ENCODE assay signal across 21 cellular contexts in the genomic region with DNA sequence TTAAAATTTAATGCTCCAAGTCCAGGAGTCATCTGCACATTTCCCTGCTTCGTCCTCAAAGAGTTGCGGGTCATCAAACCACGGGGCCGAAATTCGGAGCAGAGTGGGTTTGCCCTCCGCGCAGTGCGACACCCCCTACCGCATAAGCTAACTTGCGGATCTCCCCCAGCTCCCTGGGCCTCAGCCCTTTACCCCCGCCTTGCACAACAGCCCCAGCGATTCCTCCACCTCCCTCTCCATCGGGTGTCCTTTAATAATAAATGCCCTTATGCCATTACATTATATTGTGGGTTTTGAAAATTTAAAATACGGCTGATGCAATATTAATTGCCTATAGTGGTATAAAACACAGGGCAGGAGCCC. TPM values are rescaled to one million over a fixed set of nuclear protein-coding genes. Genes with fewer than 3 reads are reported as not detected.
DNase-seq lines count a peak whose midpoint lies in the region; ATAC-seq, FAIRE-seq and TF ChIP-seq lines count a peak whose summit lies in the region.
"Had no signal": no experiment of that assay in that cellular context is flagged by ENCODE, and none has a peak within 500 bp of the region (broad histone marks: within the 10 kb centered on the region; RNA-seq: fewer than 3 reads in every experiment).

No MANE protein-coding gene starts in this region.

- no peak overlapping the region for H3K27ac Mint-ChIP-seq in GM23338
- peak overlapping the region; percentile 11 for H3K27ac Mint-ChIP-seq in stimulated activated naive B cell treated with anti-CD40 and anti-IgM and Interleukin-4, amounts not matched to agents 10 μg/mL and 1 μg/mL and 100 μg/mL, for 72 hours
- H3K27ac Mint-ChIP-seq: B cell; CD4-positive, CD25-positive, alpha-beta regulatory T cell; CD8-positive, alpha-beta T cell had no signal

- TF ChIP-seq POLR2A in endothelial cell of umbilical vein (IDR thresholded peaks at IDR 0.05; ENCODE audit: low read depth, low read length), result no peak

- peaks cover 51% of the 10 kb centered on the region for H4K20me1 ChIP-seq in GM23338 (replicated peaks; ENCODE audit: insufficient read depth)
- H4K20me1 ChIP-seq in endothelial cell of umbilical vein (replicated peaks; ENCODE audit: control insufficient read depth, extremely low read depth, insufficient read depth, low read length), result no peaks in the 10 kb centered on the region
- H4K20me1 ChIP-seq in PC-9 (ENCODE audit: insufficient read depth), result no peaks in the 10 kb centered on the region
- H4K20me1 ChIP-seq: BLaER1 had no signal

- H3K36me3 Mint-ChIP-seq in GM23338 (ENCODE audit: low read depth), result no peaks in the 10 kb centered on the region; the same call in 2 of the 3 replicates
- peaks cover 0 to 8% of the 10 kb centered on the region in 2 donors for H3K36me3 Mint-ChIP-seq in stimulated activated naive B cell treated with anti-CD40 and anti-IgM and Interleukin-4, amounts not matched to agents 10 μg/mL and 1 μg/mL and 100 μg/mL, for 72 hours
- H3K36me3 Mint-ChIP-seq: CD8-positive, alpha-beta T cell had no signal

- peaks cover 100% of the 10 kb centered on the region for H3K27me3 ChIP-seq in GM23338 (ENCODE audit: insufficient read depth)
- H3K27me3 ChIP-seq in HUES6 (ENCODE audit: control insufficient read depth, insufficient read depth, low read length), result peaks cover 100% of the 10 kb centered on the region
- peaks cover 84 to 100% of the 10 kb centered on the region in 2 experiments for H3K27me3 ChIP-seq in endothelial cell of umbilical vein (ENCODE audit: control insufficient read depth in 2 of 2, insufficient read depth in 2 of 2, low read length in 2 of 2)
- peaks cover 49% of the 10 kb centered on the region for H3K27me3 ChIP-seq in PC-9 (ENCODE audit: insufficient read depth, low read depth)
- H3K27me3 ChIP-seq in lower lobe of right lung (ENCODE audit: low read depth), result peaks cover 88% of the 10 kb centered on the region

- no peak for TF ChIP-seq CTCF in GM23338 (conservative IDR thresholded peaks at IDR 0.05; ENCODE audit: low read depth in 2 of 2)
- TF ChIP-seq CTCF in endothelial cell of umbilical vein (IDR thresholded peaks at IDR 0.05; ENCODE audit: extremely low read depth in 1 of 2, insufficient read depth in 1 of 2, low read depth in 1 of 2, low read length in 2 of 2), result no peak
- TF ChIP-seq CTCF in PC-9 (conservative IDR thresholded peaks at IDR 0.05), result no peak
- TF ChIP-seq CTCF in lower lobe of right lung (IDR thresholded peaks at IDR 0.05), result no peak

- intact Hi-C loops in endothelial cell of umbilical vein (cut with micrococcal nuclease) (no loop called here), PC-9 (cut with micrococcal nuclease; ENCODE audit: unreplicated experiment) (no loop called here), lower lobe of right lung (cut with DNase I) (no loop called here)

- no peaks in the 10 kb centered on the region for H3K9me1 ChIP-seq in endothelial cell of umbilical vein (replicated peaks; ENCODE audit: control insufficient read depth, extremely low read depth, insufficient read depth, low read length)

- DNase-seq in GM23338 (ENCODE audit: low spot score) (no peak), endothelial cell of umbilical vein (ENCODE audit: low read depth, low spot score) (no peak), PC-9 (no peak), lower lobe of right lung (no peak), SHP77 (lab: John Stamatoyannopoulos, UW) (no peak)
- DNase-seq in stimulated activated naive B cell treated with anti-CD40 and anti-IgM and Interleukin-4, amounts not matched to agents 10 μg/mL and 1 μg/mL and 100 μg/mL, for 72 hours, result no peak
- DNase-seq: Caco-2; CD4-positive, CD25-positive, alpha-beta regulatory T cell; CD8-positive, alpha-beta T cell; DMS153; DND-41; HCEC 1CT had no signal

- H3K4me2 ChIP-seq in GM23338 (peak overlapping the region; percentile 82), endothelial cell of umbilical vein (ENCODE audit: insufficient read depth, low read length) (no peak overlapping the region), PC-9 (no peak overlapping the region)
- H3K4me2 ChIP-seq: BLaER1 had no signal

- peaks cover 100% of the 10 kb centered on the region for H3K27me3 Mint-ChIP-seq in GM23338 (ENCODE audit: insufficient read depth, low read depth, poor library complexity)
- peaks cover 82 to 90% of the 10 kb centered on the region in 2 donors for H3K27me3 Mint-ChIP-seq in stimulated activated naive B cell treated with anti-CD40 and anti-IgM and Interleukin-4, amounts not matched to agents 10 μg/mL and 1 μg/mL and 100 μg/mL, for 72 hours

- POLR2A ChIA-PET in endothelial cell of umbilical vein (lab: Charles Lee) (no interaction called here), PC-9 (lab: Charles Lee; ENCODE audit: unreplicated experiment) (no interaction called here)

- dilution Hi-C loops in endothelial cell of umbilical vein (cut with MboI; ENCODE audit: extremely low pct_ligation_motif_present, low sequenced_read_pairs), result no loop called here

- peaks cover 51% of the 10 kb centered on the region for H3K4me1 Mint-ChIP-seq in GM23338
- peaks cover 37 to 62% of the 10 kb centered on the region in 2 donors for H3K4me1 Mint-ChIP-seq in stimulated activated naive B cell treated with anti-CD40 and anti-IgM and Interleukin-4, amounts not matched to agents 10 μg/mL and 1 μg/mL and 100 μg/mL, for 72 hours

- H3K36me3 ChIP-seq in GM23338 (ENCODE audit: insufficient read depth) (no peaks in the 10 kb centered on the region), HUES6 (ENCODE audit: control insufficient read depth, insufficient read depth, low read length) (no peaks in the 10 kb centered on the region), endothelial cell of umbilical vein (ENCODE audit: control insufficient read depth in 2 of 2, extremely low read depth in 1 of 2, insufficient read depth in 2 of 2, low read length in 2 of 2) (no peaks in the 10 kb centered on the region), PC-9 (ENCODE audit: low read depth) (no peaks in the 10 kb centered on the region), lower lobe of right lung (no peaks in the 10 kb centered on the region)
- H3K36me3 ChIP-seq: BLaER1 had no signal

- H3K9ac ChIP-seq in HUES6 (ENCODE audit: low read length) (no peak overlapping the region), endothelial cell of umbilical vein (replicated peaks; ENCODE audit: extremely low read depth, insufficient read depth, low read length) (no peak overlapping the region)
- H3K9ac ChIP-seq: BLaER1 had no signal

- H3K27ac ChIP-seq in GM23338 (ENCODE audit: low read depth), result no peak overlapping the region
- H3K27ac ChIP-seq in HUES6 (ENCODE audit: low read depth, low read length), result no peak overlapping the region
- no peak overlapping the region for H3K27ac ChIP-seq in endothelial cell of umbilical vein (ENCODE audit: insufficient read depth, low read depth, low read length)
- no peak overlapping the region for H3K27ac ChIP-seq in PC-9
- H3K27ac ChIP-seq in lower lobe of right lung, result no peak overlapping the region
- H3K27ac ChIP-seq: 22Rv1, BLaER1, C4-2B had no signal

- H3K4me3 Mint-ChIP-seq in GM23338, result peak overlapping the region; percentile 50
- no peak overlapping the region for H3K4me3 Mint-ChIP-seq in stimulated activated naive B cell treated with anti-CD40 and anti-IgM and Interleukin-4, amounts not matched to agents 10 μg/mL and 1 μg/mL and 100 μg/mL, for 72 hours
- H3K4me3 Mint-ChIP-seq: B cell; CD4-positive, CD25-positive, alpha-beta regulatory T cell; CD8-positive, alpha-beta T cell had no signal

- no TSS peak for BruUV-seq in endothelial cell of umbilical vein (replicated peaks; lab: Mats Ljungman, UMichigan)
- no TSS peak for BruUV-seq in PC-9 (replicated peaks; lab: Mats Ljungman, UMichigan)

- peaks cover 9% of the 10 kb centered on the region; the same call in 2 of the 3 replicates for H3K9me3 Mint-ChIP-seq in GM23338
- peaks cover 0 to 5% of the 10 kb centered on the region in 2 donors for H3K9me3 Mint-ChIP-seq in stimulated activated naive B cell treated with anti-CD40 and anti-IgM and Interleukin-4, amounts not matched to agents 10 μg/mL and 1 μg/mL and 100 μg/mL, for 72 hours
- H3K9me3 Mint-ChIP-seq: CD8-positive, alpha-beta T cell had no signal

- peak overlapping the region; percentile 46 for H3K4me3 ChIP-seq in GM23338
- H3K4me3 ChIP-seq in HUES6 (ENCODE audit: low read depth, low read length), result peak overlapping the region; percentile 15; the same call in 1 of the 2 replicates
- no peak overlapping the region for H3K4me3 ChIP-seq in endothelial cell of umbilical vein (replicated peaks in 1 of 3; ENCODE audit: insufficient read depth in 1 of 3, low read depth in 1 of 3, low read length in 3 of 3)
- no peak overlapping the region for H3K4me3 ChIP-seq in PC-9
- H3K4me3 ChIP-seq in lower lobe of right lung, result no peak overlapping the region
- H3K4me3 ChIP-seq: BLaER1 had no signal

- H2AFZ ChIP-seq in GM23338 (no peak overlapping the region), endothelial cell of umbilical vein (ENCODE audit: low read depth, low read length) (no peak overlapping the region), PC-9 (no peak overlapping the region)

- CTCF ChIA-PET in endothelial cell of umbilical vein (lab: Charles Lee) (no interaction called here), PC-9 (lab: Charles Lee) (no interaction called here)

- H3F3A ChIP-seq in GM23338 (replicated peaks; ENCODE audit: low read depth) (peaks cover 36% of the 10 kb centered on the region), PC-9 (ENCODE audit: insufficient read depth, low read depth) (no peaks in the 10 kb centered on the region)

- H3K79me2 ChIP-seq in GM23338 (replicated peaks; ENCODE audit: insufficient read depth), result no peaks in the 10 kb centered on the region
- H3K79me2 ChIP-seq in endothelial cell of umbilical vein (ENCODE audit: control insufficient read depth, insufficient read depth, low read length), result no peaks in the 10 kb centered on the region
- no peaks in the 10 kb centered on the region for H3K79me2 ChIP-seq in PC-9 (ENCODE audit: low read depth)

- H3K9me3 ChIP-seq in HUES6 (ENCODE audit: control insufficient read depth, insufficient read depth, low read depth, low read length) (no peaks in the 10 kb centered on the region), endothelial cell of umbilical vein (replicated peaks; ENCODE audit: control insufficient read depth, insufficient read depth, low read length) (no peaks in the 10 kb centered on the region), PC-9 (ENCODE audit: insufficient read depth, low read depth) (no peaks in the 10 kb centered on the region), lower lobe of right lung (no peaks in the 10 kb centered on the region)
- H3K9me3 ChIP-seq: Caco-2 had no signal

- FAIRE-seq in endothelial cell of umbilical vein (lab: Jason Lieb, UNC), result no peak
- FAIRE-seq: A204.1, G401.6, GM12892 had no signal

- H3K4me1 ChIP-seq in GM23338 (ENCODE audit: insufficient read depth), result peaks cover 38% of the 10 kb centered on the region
- peaks cover 35% of the 10 kb centered on the region for H3K4me1 ChIP-seq in HUES6 (ENCODE audit: control insufficient read depth, insufficient read depth, low read length)
- H3K4me1 ChIP-seq in endothelial cell of umbilical vein (ENCODE audit: control insufficient read depth, extremely low read depth, insufficient read depth, low read length), result no peaks in the 10 kb centered on the region
- no peaks in the 10 kb centered on the region for H3K4me1 ChIP-seq in PC-9 (replicated peaks; ENCODE audit: insufficient read depth)
- H3K4me1 ChIP-seq in lower lobe of right lung, result peaks cover 16% of the 10 kb centered on the region
- H3K4me1 ChIP-seq: BLaER1, Caco-2 had no signal

- H3K9me2 ChIP-seq in GM23338 (ENCODE audit: insufficient read depth) (no peaks in the 10 kb centered on the region), PC-9 (ENCODE audit: insufficient read depth) (no peaks in the 10 kb centered on the region)

- ATAC-seq in GM23338 (no peak), lower lobe of right lung (no peak)
- ATAC-seq in stimulated activated naive B cell treated with anti-CD40 and anti-IgM and Interleukin-4, amounts not matched to agents 10 μg/mL and 1 μg/mL and 100 μg/mL, for 72 hours (replicated peaks), result no peak
- ATAC-seq: CD8-positive, alpha-beta T cell had no signal

RNA-seq across cellular contexts. Expression of gene POU4F3, which starts 3.9 kb away (rescaled TPM):
- 0.49 TPM in 1 of 2 replicates, not detected in the other for total RNA-seq in GM23338 (2014; rRNA removed; shearing (Covaris generic))
- polyA plus RNA-seq in GM23338 (2016; fragmentation: Nextera tagmentation; extraction: Ambion mirVana), result 0.09 TPM in 1 of 2 replicates, not detected in the other
- total RNA-seq in endothelial cell of umbilical vein, result not detected in 2 replicates
- polyA plus RNA-seq in endothelial cell of umbilical vein, result 0.08 and 0.10 TPM in 2 replicates
- polyA plus RNA-seq in endothelial cell of umbilical vein (2011; cell fraction: cytosol; rRNA removed), result 0.08 TPM in 2 replicates
- 0.10 TPM in 1 of 2 replicates, not detected in the other for polyA plus RNA-seq in endothelial cell of umbilical vein (2011; cell fraction: nucleus; rRNA removed)
- polyA plus RNA-seq in endothelial cell of umbilical vein (2012), result 0.08 TPM in 1 of 2 replicates, not detected in the other
- polyA minus RNA-seq in endothelial cell of umbilical vein, result 0.10 and 0.36 TPM in 2 replicates
- polyA minus RNA-seq in endothelial cell of umbilical vein (2011; cell fraction: cytosol; rRNA and poly(A)+ RNA removed), result not detected
- polyA minus RNA-seq in endothelial cell of umbilical vein (2011; cell fraction: nucleus; rRNA and poly(A)+ RNA removed), result 0.14 TPM in 1 of 2 replicates, not detected in the other
- 0.23 TPM in 1 of 2 replicates, not detected in the other for total RNA-seq in PC-9 (2021)
- not detected for total RNA-seq in lower lobe of right lung
- total RNA-seq: B cell, Caco-2, H4 had no signal
- polyA plus RNA-seq: CD4-positive, CD25-positive, alpha-beta regulatory T cell had no signal

Comparison
In these comparisons a context has a peak if more than half of its experiments do, and no peak if none do; other contexts are left out.
1. H3K4me3 ChIP-seq: peak in GM23338 (single experiment) and HUES6 (single experiment); none in endothelial cell of umbilical vein (0 of 3), PC-9 (single experiment) and lower lobe of right lung (single experiment).